Comparison of ENCODE assay signal across 28 cellular contexts in genomic region chr9:108865037-108865436, GRCh38. TPM values are rescaled to one million over a fixed set of nuclear protein-coding genes. Genes with fewer than 3 reads are reported as not detected.
"Had no signal": no experiment of that assay in that cellular context is flagged by ENCODE, and none has a peak within 500 bp of the region (broad histone marks: within the 10 kb centered on the region; RNA-seq: fewer than 3 reads in every experiment).

No MANE protein-coding gene starts in this region.

- H3K4me3 Mint-ChIP-seq: activated CD4-positive, alpha-beta T cell treated with anti-CD3 and anti-CD28 coated beads, Interleukin-2, amount 10 ng/mL, durations not matched to agents 7 days and 5 days; activated CD8-positive, alpha-beta T cell treated with anti-CD3 and anti-CD28 coated beads for 36 hours; activated naive CD4-positive, alpha-beta T cell treated with anti-CD3 and anti-CD28 coated beads, Interleukin-2, amount 50 U/mL, for 24 hours; central memory CD8-positive, alpha-beta T cell; naive thymus-derived CD4-positive, alpha-beta T cell; neural crest cell; T-cell; T-helper 2 cell treated with Interferon-gamma antibody and Interleukin-4, amounts not matched to agents 5 μg/mL and 100 μg/mL, for 36 hours had no signal

- ATAC-seq: activated CD8-positive, alpha-beta T cell treated with anti-CD3 and anti-CD28 coated beads for 36 hours; gastroesophageal sphincter; lower lobe of right lung; naive thymus-derived CD4-positive, alpha-beta T cell; stimulated activated naive CD8-positive, alpha-beta T cell treated with anti-CD3 and anti-CD28 coated beads, Interleukin-15, Interleukin-2, amounts not matched to agents 100 U/mL and 50 U/mL, for 24 hours; T-cell had no signal

- H3K27me3 Mint-ChIP-seq: activated CD4-positive, alpha-beta T cell treated with anti-CD3 and anti-CD28 coated beads, Interleukin-2, amount 10 ng/mL, durations not matched to agents 7 days and 5 days; activated CD8-positive, alpha-beta T cell treated with anti-CD3 and anti-CD28 coated beads for 36 hours; activated naive CD4-positive, alpha-beta T cell treated with anti-CD3 and anti-CD28 coated beads, Interleukin-2, amount 50 U/mL, for 24 hours; central memory CD8-positive, alpha-beta T cell; naive thymus-derived CD4-positive, alpha-beta T cell; T-cell had no signal

- H3K27me3 ChIP-seq: brain microvascular endothelial cell, colonic mucosa, esophagus muscularis mucosa, gastroesophageal sphincter, thyroid gland had no signal

- H3K4me3 ChIP-seq: colonic mucosa, esophagus muscularis mucosa, gastroesophageal sphincter, lower lobe of right lung, thyroid gland had no signal

- H3K27ac ChIP-seq: brain microvascular endothelial cell, colonic mucosa, esophagus muscularis mucosa, gastroesophageal sphincter, lower lobe of right lung, thyroid gland, WERI-Rb-1 had no signal

- H3K9me3 Mint-ChIP-seq: activated CD4-positive, alpha-beta T cell treated with anti-CD3 and anti-CD28 coated beads, Interleukin-2, amount 10 ng/mL, durations not matched to agents 7 days and 5 days; activated CD8-positive, alpha-beta T cell treated with anti-CD3 and anti-CD28 coated beads for 36 hours; activated naive CD4-positive, alpha-beta T cell treated with anti-CD3 and anti-CD28 coated beads, Interleukin-2, amount 50 U/mL, for 24 hours; central memory CD8-positive, alpha-beta T cell; neural crest cell; T-cell; T-helper 2 cell treated with Interferon-gamma antibody and Interleukin-4, amounts not matched to agents 5 μg/mL and 100 μg/mL, for 36 hours had no signal

- H3K27ac Mint-ChIP-seq: activated CD4-positive, alpha-beta T cell treated with anti-CD3 and anti-CD28 coated beads, Interleukin-2, amount 10 ng/mL, durations not matched to agents 7 days and 5 days; activated CD8-positive, alpha-beta T cell treated with anti-CD3 and anti-CD28 coated beads for 36 hours; activated naive CD4-positive, alpha-beta T cell treated with anti-CD3 and anti-CD28 coated beads, Interleukin-2, amount 50 U/mL, for 24 hours; T-cell; T-helper 2 cell treated with Interferon-gamma antibody and Interleukin-4, amounts not matched to agents 5 μg/mL and 100 μg/mL, for 36 hours had no signal

- DNase-seq: activated CD4-positive, alpha-beta T cell treated with anti-CD3 and anti-CD28 coated beads, Interleukin-2, amount 10 ng/mL, durations not matched to agents 7 days and 5 days; activated CD4-positive, CD25-positive, alpha-beta regulatory T cell treated with anti-CD3 and anti-CD28 coated beads, Interleukin-2, amount 50 U/mL, for 72 hours; activated CD8-positive, alpha-beta T cell treated with anti-CD3 and anti-CD28 coated beads for 36 hours; activated gamma-delta T cell treated with Interleukin-2 at 50 U/mL for 16 hours; aorta; brain microvascular endothelial cell; colonic mucosa; head of caudate nucleus; left cardiac atrium; lower lobe of right lung; naive thymus-derived CD4-positive, alpha-beta T cell; occipital lobe; retina; stimulated activated CD4-positive, alpha-beta T cell treated with anti-CD3 and anti-CD28 coated beads, Interleukin-4, amount 100 ng/mL, for 24 hours; stimulated activated naive CD8-positive, alpha-beta T cell treated with anti-CD3 and anti-CD28 coated beads, Interleukin-15, Interleukin-2, amounts not matched to agents 100 U/mL and 50 U/mL, for 24 hours; T-cell; thyroid gland; WERI-Rb-1 had no signal

- H3K36me3 ChIP-seq: brain microvascular endothelial cell, colonic mucosa, thyroid gland had no signal

- H3K4me1 Mint-ChIP-seq: activated CD4-positive, alpha-beta T cell treated with anti-CD3 and anti-CD28 coated beads, Interleukin-2, amount 10 ng/mL, durations not matched to agents 7 days and 5 days; activated naive CD4-positive, alpha-beta T cell treated with anti-CD3 and anti-CD28 coated beads, Interleukin-2, amount 50 U/mL, for 24 hours; central memory CD8-positive, alpha-beta T cell; naive thymus-derived CD4-positive, alpha-beta T cell; neural crest cell; T-cell had no signal

- H3K9me3 ChIP-seq: colonic mucosa, esophagus muscularis mucosa, gastroesophageal sphincter, lower lobe of right lung, thyroid gland had no signal

- H3K4me1 ChIP-seq: colonic mucosa, gastroesophageal sphincter, lower lobe of right lung had no signal

RNA-seq across cellular contexts. Expression of gene ACTL7A, which starts 3.0 kb away (rescaled TPM):
- total RNA-seq: activated CD4-positive, alpha-beta T cell treated with anti-CD3 and anti-CD28 coated beads, Interleukin-2, amount 10 ng/mL, durations not matched to agents 7 days and 5 days; activated CD8-positive, alpha-beta T cell treated with anti-CD3 and anti-CD28 coated beads for 36 hours; aorta; colonic mucosa; esophagus muscularis mucosa; gastroesophageal sphincter; left cardiac atrium; lower lobe of right lung; mesenteric fat pad; mucosa of gallbladder; naive thymus-derived CD4-positive, alpha-beta T cell; neural crest cell; occipital lobe; subcutaneous adipose tissue; T-cell; ureter had no signal
- polyA plus RNA-seq: aorta; naive thymus-derived CD4-positive, alpha-beta T cell had no signal

RNA-seq across cellular contexts. Expression of gene ACTL7B, which starts 9.3 kb away (rescaled TPM):
- total RNA-seq: activated CD4-positive, alpha-beta T cell treated with anti-CD3 and anti-CD28 coated beads, Interleukin-2, amount 10 ng/mL, durations not matched to agents 7 days and 5 days; activated CD8-positive, alpha-beta T cell treated with anti-CD3 and anti-CD28 coated beads for 36 hours; aorta; colonic mucosa; esophagus muscularis mucosa; gastroesophageal sphincter; left cardiac atrium; lower lobe of right lung; mesenteric fat pad; mucosa of gallbladder; neural crest cell; occipital lobe; subcutaneous adipose tissue had no signal
- polyA plus RNA-seq: aorta; naive thymus-derived CD4-positive, alpha-beta T cell had no signal
